In the genomic region with DNA sequence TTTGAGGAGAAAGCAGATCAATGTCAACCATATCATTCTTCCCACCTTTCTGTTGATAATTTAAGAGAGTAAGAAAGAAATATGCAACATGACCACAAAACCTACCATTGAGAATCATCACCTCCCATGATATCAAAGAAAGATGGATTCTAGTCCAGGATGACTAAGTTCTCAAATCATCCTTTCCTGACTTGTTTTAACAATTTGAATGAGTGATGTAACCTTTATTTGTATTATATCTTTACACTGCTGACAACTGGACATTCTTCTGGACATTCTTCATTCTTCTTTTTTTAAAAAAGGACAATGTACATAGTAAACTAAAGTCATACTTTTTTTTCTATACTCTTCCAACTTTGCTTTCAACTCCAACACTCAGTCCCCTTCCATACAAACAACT, we compare ENCODE assay signal across 18 cellular contexts. TPM values are rescaled to one million over a fixed set of nuclear protein-coding genes. Genes with fewer than 3 reads are reported as not detected.
A peak's percentile ranks its signal among the peaks of the same experiment; 100 is the strongest.
DNase-seq lines count a peak whose midpoint lies in the region; ATAC-seq, FAIRE-seq and TF ChIP-seq lines count a peak whose summit lies in the region.
"Had no signal": no experiment of that assay in that cellular context is flagged by ENCODE, and none has a peak within 500 bp of the region (broad histone marks: within the 10 kb centered on the region; RNA-seq: fewer than 3 reads in every experiment).

No MANE protein-coding gene starts in this region.

- peak overlapping the region; percentile 1 for H3K27ac Mint-ChIP-seq in activated CD4-positive, alpha-beta T cell treated with anti-CD3 and anti-CD28 coated beads for 36 hours
- peak overlapping the region in 4 of 9 donors; percentile 50 to 69 (median 56) for H3K27ac Mint-ChIP-seq in naive thymus-derived CD4-positive, alpha-beta T cell
- H3K27ac Mint-ChIP-seq: H9 had no signal

- no peaks in the 10 kb centered on the region for H3K27me3 Mint-ChIP-seq in activated CD4-positive, alpha-beta T cell treated with anti-CD3 and anti-CD28 coated beads for 36 hours
- H3K27me3 Mint-ChIP-seq in naive thymus-derived CD4-positive, alpha-beta T cell = no peaks in the 10 kb centered on the region
- H3K27me3 Mint-ChIP-seq: CD4-positive, alpha-beta memory T cell had no signal

- POLR2A ChIA-PET in activated CD4-positive, alpha-beta T cell treated with anti-CD3 and anti-CD28 coated beads for 36 hours (lab: Charles Lee) = no interaction called here
- POLR2A ChIA-PET in naive thymus-derived CD4-positive, alpha-beta T cell (lab: Charles Lee) = no interaction called here

- H3K27ac ChIP-seq in GM23248 = no peak overlapping the region
- H3K27ac ChIP-seq in naive thymus-derived CD4-positive, alpha-beta T cell (ENCODE audit: low read depth, low read length) = peak overlapping the region; percentile 8

- no peak overlapping the region for H3K4me3 ChIP-seq in GM23248
- no peak overlapping the region for H3K4me3 ChIP-seq in bronchial epithelial cell (ENCODE audit: low read depth, low read length)
- no peak overlapping the region for H3K4me3 ChIP-seq in naive thymus-derived CD4-positive, alpha-beta T cell (ENCODE audit: low read length)

- H3K9me3 Mint-ChIP-seq in activated CD4-positive, alpha-beta T cell treated with anti-CD3 and anti-CD28 coated beads for 36 hours (ENCODE audit: low read depth) = no peaks in the 10 kb centered on the region
- no peaks in the 10 kb centered on the region for H3K9me3 Mint-ChIP-seq in naive thymus-derived CD4-positive, alpha-beta T cell
- H3K9me3 Mint-ChIP-seq: CD4-positive, alpha-beta memory T cell; H9 had no signal

- peaks cover 22% of the 10 kb centered on the region for H3F3A ChIP-seq in GM23248 (ENCODE audit: insufficient read depth)

- H3K4me3 Mint-ChIP-seq in activated CD4-positive, alpha-beta T cell treated with anti-CD3 and anti-CD28 coated beads for 36 hours = no peak overlapping the region
- no peak overlapping the region for H3K4me3 Mint-ChIP-seq in naive thymus-derived CD4-positive, alpha-beta T cell
- H3K4me3 Mint-ChIP-seq: CD4-positive, alpha-beta memory T cell; H9 had no signal

- DNase-seq in activated CD4-positive, alpha-beta T cell treated with anti-CD3 and anti-CD28 coated beads for 36 hours = no peak
- DNase-seq in activated CD4-positive, alpha-beta T cell treated with anti-CD3 and anti-CD28 coated beads, Interleukin-2, amount 50 U/mL, for 48 hours = no peak
- DNase-seq in GM23248 = peak; percentile 16
- peak; percentile 39 for DNase-seq in bronchial epithelial cell (ENCODE audit: low read depth)
- DNase-seq in naive thymus-derived CD4-positive, alpha-beta T cell = no peak
- DNase-seq in stimulated activated CD4-positive, alpha-beta T cell treated with anti-CD3 and anti-CD28 coated beads, Interleukin-4, amount 100 ng/mL, for 1 hour = no peak
- DNase-seq in NCI-H446 treated with DMSO at 0.1 percent for 48 hours (lab: John Stamatoyannopoulos, UW) = no peak
- no peak for DNase-seq in effector CD8-positive, alpha-beta T cell (lab: John Stamatoyannopoulos, UW)
- DNase-seq: 8988T; Calu3; CD4-positive, alpha-beta memory T cell; H9; Kasumi-1; MM.1S; NCI-H1092 treated with DMSO at 0.1 percent for 48 hours; NCI-H2081 treated with DMSO at 0.1 percent for 48 hours; NCI-H524 had no signal

- no peaks in the 10 kb centered on the region for H3K4me1 Mint-ChIP-seq in activated CD4-positive, alpha-beta T cell treated with anti-CD3 and anti-CD28 coated beads for 36 hours
- peaks cover 0 to under 1% (median 0%) of the 10 kb centered on the region in 7 donors for H3K4me1 Mint-ChIP-seq in naive thymus-derived CD4-positive, alpha-beta T cell
- H3K4me1 Mint-ChIP-seq: CD4-positive, alpha-beta memory T cell; H9 had no signal

- no peak for TF ChIP-seq CTCF in bronchial epithelial cell (IDR thresholded peaks at IDR 0.05; ENCODE audit: insufficient read depth, low read length, severe bottlenecking)

- in situ Hi-C loops in GM23248 (cut with MboI) = no loop called here

- H4K20me1 ChIP-seq in GM23248 (ENCODE audit: insufficient read depth) = no peaks in the 10 kb centered on the region

- H3K79me2 ChIP-seq in GM23248 (ENCODE audit: insufficient read depth) = peaks cover 4% of the 10 kb centered on the region; the same call in 1 of the 2 replicates

- H3K9me2 ChIP-seq in GM23248 (ENCODE audit: insufficient read depth) = no peaks in the 10 kb centered on the region

- H3K4me2 ChIP-seq in GM23248 (ENCODE audit: unreplicated experiment) = no peak overlapping the region

- H3K4me1 ChIP-seq in GM23248 (ENCODE audit: insufficient read depth) = no peaks in the 10 kb centered on the region; the same call in 1 of the 2 replicates
- H3K4me1 ChIP-seq in naive thymus-derived CD4-positive, alpha-beta T cell (ENCODE audit: control insufficient read depth in 2 of 2, insufficient read depth in 2 of 2, low read length in 2 of 2) = no peaks in the 10 kb centered on the region

- no peaks in the 10 kb centered on the region for H3K27me3 ChIP-seq in GM23248 (replicated peaks; ENCODE audit: insufficient read depth)
- H3K27me3 ChIP-seq in bronchial epithelial cell (ENCODE audit: control insufficient read depth, insufficient read depth, low read length) = no peaks in the 10 kb centered on the region
- no peaks in the 10 kb centered on the region for H3K27me3 ChIP-seq in naive thymus-derived CD4-positive, alpha-beta T cell (ENCODE audit: control insufficient read depth in 2 of 2, insufficient read depth in 2 of 2, low read length in 2 of 2)

- CTCF ChIA-PET in activated CD4-positive, alpha-beta T cell treated with anti-CD3 and anti-CD28 coated beads for 36 hours (lab: Charles Lee) = no interaction called here
- CTCF ChIA-PET in naive thymus-derived CD4-positive, alpha-beta T cell (lab: Charles Lee) = no interaction called here

- no peak for FAIRE-seq in bronchial epithelial cell (lab: Jason Lieb, UNC)

- no peaks in the 10 kb centered on the region for H3K9me3 ChIP-seq in GM23248 (ENCODE audit: low read depth)
- H3K9me3 ChIP-seq in naive thymus-derived CD4-positive, alpha-beta T cell (ENCODE audit: control insufficient read depth in 2 of 3, low read length in 3 of 3) = no peaks in the 10 kb centered on the region

- H3K9ac ChIP-seq in GM23248 = no peak overlapping the region

- H3K36me3 Mint-ChIP-seq in activated CD4-positive, alpha-beta T cell treated with anti-CD3 and anti-CD28 coated beads for 36 hours (ENCODE audit: low read depth) = peaks cover 49% of the 10 kb centered on the region
- peaks cover 16 to 59% (median 41%) of the 10 kb centered on the region in 5 donors for H3K36me3 Mint-ChIP-seq in naive thymus-derived CD4-positive, alpha-beta T cell

- no peak for ATAC-seq in activated CD4-positive, alpha-beta T cell treated with anti-CD3 and anti-CD28 coated beads for 36 hours
- ATAC-seq in naive thymus-derived CD4-positive, alpha-beta T cell = no peak
- ATAC-seq: Panc1 had no signal

- intact Hi-C loops in activated CD4-positive, alpha-beta T cell treated with anti-CD3 and anti-CD28 coated beads for 36 hours (cut with DNase I, micrococcal nuclease) = no loop called here
- intact Hi-C loops in naive thymus-derived CD4-positive, alpha-beta T cell (cut with micrococcal nuclease) = no loop called here

- no peak overlapping the region for H2AFZ ChIP-seq in GM23248

- H3K36me3 ChIP-seq in GM23248 (ENCODE audit: low read depth) (peaks cover 71% of the 10 kb centered on the region), bronchial epithelial cell (ENCODE audit: control insufficient read depth, insufficient read depth, low read length) (peaks cover 18% of the 10 kb centered on the region)
- peaks cover 17 to 87% (median 26%) of the 10 kb centered on the region in 3 experiments for H3K36me3 ChIP-seq in naive thymus-derived CD4-positive, alpha-beta T cell (ENCODE audit: control insufficient read depth in 2 of 3, insufficient read depth in 3 of 3, low read length in 3 of 3)

RNA-seq across cellular contexts. Expression of a gene that starts 9.5 kb away (rescaled TPM):
- total RNA-seq in activated CD4-positive, alpha-beta T cell treated with anti-CD3 and anti-CD28 coated beads for 36 hours = 100 to 1,000 TPM; 315 to 351 TPM
- total RNA-seq in GM23248 (2014; rRNA removed; shearing (Covaris generic)) = 214 and 262 TPM in 2 replicates
- polyA plus RNA-seq in GM23248 (2016; fragmentation: Nextera tagmentation; extraction: Ambion mirVana) = 186 and 193 TPM in 2 replicates
- 350 and 396 TPM in 2 replicates for total RNA-seq in bronchial epithelial cell
- 100 to 1,000 TPM; 190 to 339 (median 267) TPM for total RNA-seq in naive thymus-derived CD4-positive, alpha-beta T cell
- 10 to 100 TPM; 54.5 to 60.8 TPM for polyA plus RNA-seq in naive thymus-derived CD4-positive, alpha-beta T cell

RNA-seq across cellular contexts. Expression of a gene that starts 36.4 kb away (rescaled TPM):
- total RNA-seq in activated CD4-positive, alpha-beta T cell treated with anti-CD3 and anti-CD28 coated beads for 36 hours = not detected
- 3.5 and 4.0 TPM in 2 replicates for total RNA-seq in GM23248 (2014; rRNA removed; shearing (Covaris generic))
- polyA plus RNA-seq in GM23248 (2016; fragmentation: Nextera tagmentation; extraction: Ambion mirVana) = 3.0 and 3.8 TPM in 2 replicates
- 4.2 and 7.0 TPM in 2 replicates for total RNA-seq in bronchial epithelial cell
- total RNA-seq in naive thymus-derived CD4-positive, alpha-beta T cell = not detected
- not detected for polyA plus RNA-seq in naive thymus-derived CD4-positive, alpha-beta T cell
- total RNA-seq: CD4-positive, alpha-beta memory T cell had no signal
- polyA plus RNA-seq: CD4-positive, alpha-beta memory T cell had no signal

RNA-seq across cellular contexts. Expression of a gene that starts 50.4 kb away (rescaled TPM):
- 100 to 1,000 TPM in 1 of 2 experiments, 10 to 100 TPM in 1; 81.3 to 104 TPM for total RNA-seq in activated CD4-positive, alpha-beta T cell treated with anti-CD3 and anti-CD28 coated beads for 36 hours
- 14.7 and 14.9 TPM in 2 replicates for total RNA-seq in GM23248 (2014; rRNA removed; shearing (Covaris generic))
- 11.6 and 15.5 TPM in 2 replicates for polyA plus RNA-seq in GM23248 (2016; fragmentation: Nextera tagmentation; extraction: Ambion mirVana)
- total RNA-seq in bronchial epithelial cell = 6.6 and 10.2 TPM in 2 replicates
- 100 to 1,000 TPM in 4 of 5 experiments, 10 to 100 TPM in 1; 83.7 to 143 (median 112) TPM for total RNA-seq in naive thymus-derived CD4-positive, alpha-beta T cell
- polyA plus RNA-seq in naive thymus-derived CD4-positive, alpha-beta T cell = 10 to 100 TPM in 1 of 2 donors, 1 to 10 TPM in 1; 7.4 to 14.1 TPM

Comparison
In these comparisons a context has a peak if more than half of its experiments do, and no peak if none do; other contexts are left out.
1. DNase-seq: peak in GM23248 (single experiment) and bronchial epithelial cell (single experiment); none in activated CD4-positive, alpha-beta T cell treated with anti-CD3 and anti-CD28 coated beads for 36 hours (single experiment), activated CD4-positive, alpha-beta T cell treated with anti-CD3 and anti-CD28 coated beads, Interleukin-2, amount 50 U/mL, for 48 hours (0 of 2), naive thymus-derived CD4-positive, alpha-beta T cell (0 of 9), stimulated activated CD4-positive, alpha-beta T cell treated with anti-CD3 and anti-CD28 coated beads, Interleukin-4, amount 100 ng/mL, for 1 hour (single experiment), NCI-H446 treated with DMSO at 0.1 percent for 48 hours (single experiment) and effector CD8-positive, alpha-beta T cell (single experiment).